Comparison of ENCODE assay signal across 1 cellular context in genomic region chr20:51569815-51570741, GRCh38.
TF ChIP-seq lines count a peak whose summit lies in the region.

No MANE protein-coding gene starts in this region.

TF ChIP-seq in HepG2, 621 proteins besides CTCF, POLR2A, EP300 and RAD21:
- peak; percentile 86 for TF ChIP-seq FOSL2 (CRISPR knock-in tag; IDR thresholded peaks at IDR 0.05)
- TF ChIP-seq SMAD1 (CRISPR knock-in tag; IDR thresholded peaks at IDR 0.05; ENCODE audit: borderline replicate concordance, low read depth), result no peak
- TF ChIP-seq ZNF629 (CRISPR knock-in tag; conservative IDR thresholded peaks at IDR 0.05), result peak; percentile 84
- TF ChIP-seq ZMYM3 (CRISPR knock-in tag; IDR thresholded peaks at IDR 0.05), result 0 out of 2 replicates have a peak, but pooled peaks have one; percentile 40
- no peak for TF ChIP-seq E2F1 (CRISPR knock-in tag; IDR thresholded peaks at IDR 0.05)
- TF ChIP-seq ZNF3 (CRISPR knock-in tag; IDR thresholded peaks at IDR 0.05), result peak; percentile 95
- TF ChIP-seq ZNF790 (CRISPR knock-in tag; IDR thresholded peaks at IDR 0.05; ENCODE audit: borderline replicate concordance), result 0 out of 2 replicates have a peak, but pooled peaks have one; percentile 31
- 0 out of 2 replicates have a peak, but pooled peaks have one; percentile 58 for TF ChIP-seq FOSL1 (CRISPR knock-in tag; IDR thresholded peaks at IDR 0.05; ENCODE audit: borderline replicate concordance)
- TF ChIP-seq KDM1A (CRISPR knock-in tag; IDR thresholded peaks at IDR 0.05), result peak; percentile 10; the same call in 1 of the 2 replicates
- 0 out of 2 replicates have a peak, but pooled peaks have one; percentile 44 for TF ChIP-seq EED (CRISPR knock-in tag; IDR thresholded peaks at IDR 0.05)
- no peak for TF ChIP-seq SCMH1 (CRISPR knock-in tag; IDR thresholded peaks at IDR 0.05; ENCODE audit: borderline replicate concordance)
